In the genomic region with DNA sequence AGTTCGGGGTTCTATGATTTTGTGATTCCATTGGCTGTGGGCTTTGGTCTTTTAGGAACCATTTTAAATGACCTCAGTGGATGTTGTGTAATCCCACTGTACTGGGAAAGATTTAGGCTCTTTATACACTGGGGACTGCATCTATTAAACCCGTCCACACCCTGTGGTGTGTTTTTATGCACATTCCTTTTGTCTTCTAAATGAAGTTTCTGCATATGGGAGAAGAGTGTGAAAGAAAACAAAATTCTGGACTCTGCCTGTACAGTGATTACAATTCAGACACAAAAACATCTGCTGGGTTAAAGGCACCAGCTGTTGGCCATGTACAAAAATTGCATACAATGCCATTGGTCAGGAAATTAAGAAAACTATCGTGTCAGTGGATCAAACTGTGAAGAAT, we compare ENCODE assay signal across 27 cellular contexts.
DNase-seq lines count a peak whose midpoint lies in the region; ATAC-seq and TF ChIP-seq lines count a peak whose summit lies in the region.
"Had no signal": no experiment of that assay in that cellular context is flagged by ENCODE, and none has a peak within 500 bp of the region (broad histone marks: within the 10 kb centered on the region; RNA-seq: fewer than 3 reads in every experiment).

No MANE protein-coding gene starts in this region.

- H3K4ac ChIP-seq in mesendoderm (ENCODE audit: low read depth, low read length): no peak overlapping the region

- no peak overlapping the region for H3K23ac ChIP-seq in mesendoderm (ENCODE audit: low read length)

- H3K27me3 ChIP-seq in right atrium auricular region (no peaks in the 10 kb centered on the region), mesendoderm (ENCODE audit: insufficient read depth, low read length, poor library complexity) (no peaks in the 10 kb centered on the region)
- H3K27me3 ChIP-seq: breast epithelium, suprapubic skin had no signal

- no peaks in the 10 kb centered on the region for H3K4me1 ChIP-seq in right atrium auricular region
- no peaks in the 10 kb centered on the region for H3K4me1 ChIP-seq in mesendoderm (ENCODE audit: control insufficient read depth, low read depth, low read length)
- H3K4me1 ChIP-seq: breast epithelium, suprapubic skin had no signal

- no peak overlapping the region for H4K5ac ChIP-seq in mesendoderm (ENCODE audit: low read length)

- no peaks in the 10 kb centered on the region for H3K9me3 ChIP-seq in right atrium auricular region
- H3K9me3 ChIP-seq: breast epithelium, suprapubic skin had no signal

- no peak overlapping the region for H3K18ac ChIP-seq in mesendoderm (ENCODE audit: low read length)

- no peak overlapping the region for H3K9ac ChIP-seq in mesendoderm (ENCODE audit: low read length)

- H3K4me3 ChIP-seq in right atrium auricular region (no peak overlapping the region), fibroblast of the aortic adventitia (ENCODE audit: low read depth, low read length) (no peak overlapping the region), mesendoderm (ENCODE audit: low read length) (no peak overlapping the region)
- H3K4me3 ChIP-seq: breast epithelium, coronary artery, suprapubic skin had no signal

- H3K56ac ChIP-seq in mesendoderm (ENCODE audit: low read length): no peak overlapping the region

- no peak for DNase-seq in Right ventricle myocardium superior
- DNase-seq in right atrium auricular region (ENCODE audit: low spot score): no peak
- peak; percentile 43 for DNase-seq in fibroblast of the aortic adventitia (ENCODE audit: low read depth)
- DNase-seq in myocyte (ENCODE audit: low read depth): peak; percentile 68
- no peak for DNase-seq in NCI-H187 (lab: John Stamatoyannopoulos, UW)
- no peak for DNase-seq in SKM-1 (lab: John Stamatoyannopoulos, UW; ENCODE audit: unreplicated experiment)
- no peak for DNase-seq in mesendoderm
- DNase-seq: activated CD4-positive, alpha-beta T cell treated with anti-CD3 and anti-CD28 coated beads, Interleukin-2, amount 50 U/mL, for 1 hour; activated naive CD4-positive, alpha-beta T cell treated with Interleukin-2 at 50 U/mL for 16 hours; activated T-cell treated with anti-CD3 and anti-CD28 coated beads, Interleukin-2, amount 50 U/mL, for 72 hours; CD8-positive, alpha-beta T cell; DMS153; effector memory CD8-positive, alpha-beta T cell; Kasumi-1; NCI-H1694; NCI-H526; posterior cingulate gyrus; SIG-M5; stimulated activated CD4-positive, alpha-beta T cell treated with anti-CD3 and anti-CD28 coated beads, Interleukin-15, amount 100 ng/mL, for 24 hours; stimulated activated naive B cell treated with anti-CD40 and anti-IgM and Interleukin-4, amounts not matched to agents 10 μg/mL and 1 μg/mL and 100 μg/mL, for 72 hours; SW 1271; T-helper 9 cell had no signal

- WGBS in mesendoderm (ENCODE audit: extremely low coverage, insufficient coverage, low lambda C conversion rate): no CpG with 5 or more reads among the region's 3 CpGs

- no peak overlapping the region for H2BK120ac ChIP-seq in mesendoderm (ENCODE audit: low read depth, low read length)

- H3K79me2 ChIP-seq in mesendoderm (ENCODE audit: control insufficient read depth, insufficient read depth, low read length): no peaks in the 10 kb centered on the region

- no peak for TF ChIP-seq CTCF in right atrium auricular region (IDR thresholded peaks at IDR 0.05)
- TF ChIP-seq CTCF in fibroblast of the aortic adventitia (IDR thresholded peaks at IDR 0.05; ENCODE audit: insufficient read depth, low read length): no peak

- no peak overlapping the region for H2BK5ac ChIP-seq in mesendoderm (ENCODE audit: low read length)

- H2BK15ac ChIP-seq in mesendoderm (replicated peaks; ENCODE audit: low read depth): no peak overlapping the region

- H3K36me3 ChIP-seq in right atrium auricular region (no peaks in the 10 kb centered on the region), mesendoderm (ENCODE audit: control insufficient read depth, insufficient read depth, low read length) (no peaks in the 10 kb centered on the region)
- H3K36me3 ChIP-seq: breast epithelium, suprapubic skin had no signal

- intact Hi-C loops in Right ventricle myocardium superior (cut with DNase I): no loop called here

- H3K79me1 ChIP-seq in mesendoderm (ENCODE audit: low read length): no peaks in the 10 kb centered on the region

- no peak overlapping the region for H2AK5ac ChIP-seq in mesendoderm (ENCODE audit: low read length)

- H3K27ac ChIP-seq in right atrium auricular region: peak overlapping the region in 1 of 2 donors; percentile 5
- H3K27ac ChIP-seq in mesendoderm (ENCODE audit: low read depth, low read length): no peak overlapping the region
- H3K27ac ChIP-seq: breast epithelium, coronary artery, suprapubic skin had no signal

- H4K8ac ChIP-seq in mesendoderm (ENCODE audit: low read depth, low read length): no peak overlapping the region

- no peak overlapping the region for H3K4me2 ChIP-seq in mesendoderm (ENCODE audit: low read length)

- peak; percentile 93 for ATAC-seq in Right ventricle myocardium superior (ENCODE audit: poor library complexity)
- no peak for ATAC-seq in GM18873 (IDR thresholded peaks at IDR 0.05; ENCODE audit: low FRiP score, unreplicated experiment)
- ATAC-seq: activated T-cell treated with anti-CD3 and anti-CD28 coated beads, Interleukin-2, amount 50 U/mL, for 72 hours; CD8-positive, alpha-beta T cell; effector memory CD8-positive, alpha-beta T cell; HepG2; stimulated activated naive B cell treated with anti-CD40 and anti-IgM and Interleukin-4, amounts not matched to agents 10 μg/mL and 1 μg/mL and 100 μg/mL, for 72 hours had no signal

Comparison
In these comparisons a context has a peak if more than half of its experiments do, and no peak if none do; other contexts are left out.
1. DNase-seq: peak in fibroblast of the aortic adventitia (single experiment) and myocyte (single experiment); none in Right ventricle myocardium superior (single experiment), right atrium auricular region (single experiment), NCI-H187 (0 of 2), SKM-1 (single experiment) and mesendoderm (single experiment).